Comparison of ENCODE assay signal across 19 cellular contexts in the genomic region with DNA sequence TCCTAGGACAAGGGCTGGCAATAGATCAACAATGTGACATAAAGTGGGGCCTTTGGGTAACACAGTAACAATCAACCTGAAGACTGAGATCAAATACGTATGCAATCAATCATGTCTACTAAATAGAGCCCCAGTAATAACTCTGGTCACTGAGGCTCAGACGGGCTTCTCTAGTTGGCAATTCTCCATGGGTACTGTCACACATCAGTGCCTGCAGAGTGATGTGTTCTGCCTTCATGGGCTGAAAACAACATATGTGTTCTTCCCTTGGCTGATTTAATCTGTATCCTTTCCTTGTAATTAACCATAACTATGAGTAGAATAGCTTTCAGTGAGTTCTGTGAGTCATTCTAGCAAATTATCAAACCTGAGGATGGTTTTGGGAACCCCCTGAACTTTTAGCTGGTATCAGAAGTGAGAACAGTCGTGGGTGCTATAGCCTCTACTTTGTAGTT.
DNase-seq lines count a peak whose midpoint lies in the region; ATAC-seq, FAIRE-seq and TF ChIP-seq lines count a peak whose summit lies in the region.
"Had no signal": no experiment of that assay in that cellular context is flagged by ENCODE, and none has a peak within 500 bp of the region (broad histone marks: within the 10 kb centered on the region; RNA-seq: fewer than 3 reads in every experiment).

No MANE protein-coding gene starts in this region.

- no peaks in the 10 kb centered on the region for H3K27me3 Mint-ChIP-seq in activated T-helper 1 cell treated with anti-CD3 and anti-CD28 coated beads, Interleukin-12 subunit alpha, Interleukin-12 subunit beta, Interleukin-2, Interleukin-4 antibody, amounts not matched to agents 30 ng/mL and 10 ng/mL and 1 ng/mL, durations not matched to agents 14 hours and 24 hours and 36 hours (ENCODE audit: insufficient read depth)

- H3K36me3 Mint-ChIP-seq in activated T-helper 1 cell treated with anti-CD3 and anti-CD28 coated beads, Interleukin-12 subunit alpha, Interleukin-12 subunit beta, Interleukin-2, Interleukin-4 antibody, amounts not matched to agents 30 ng/mL and 10 ng/mL and 1 ng/mL, durations not matched to agents 14 hours and 24 hours and 36 hours (ENCODE audit: low read depth) = no peaks in the 10 kb centered on the region
- H3K36me3 Mint-ChIP-seq: brain, natural killer cell had no signal

- TF ChIP-seq POLR2A in GM12891 (IDR thresholded peaks at IDR 0.05; ENCODE audit: low read depth, low read length) = no peak

- H3K4me3 ChIP-seq in bronchial epithelial cell (ENCODE audit: low read depth, low read length) (no peak overlapping the region), left lung (no peak overlapping the region)
- H3K4me3 ChIP-seq: gastroesophageal sphincter, right atrium auricular region, suprapubic skin had no signal

- no peak overlapping the region for H3K4me3 Mint-ChIP-seq in activated T-helper 1 cell treated with anti-CD3 and anti-CD28 coated beads, Interleukin-12 subunit alpha, Interleukin-12 subunit beta, Interleukin-2, Interleukin-4 antibody, amounts not matched to agents 30 ng/mL and 10 ng/mL and 1 ng/mL, durations not matched to agents 14 hours and 24 hours and 36 hours
- H3K4me3 Mint-ChIP-seq: brain; effector memory CD8-positive, alpha-beta T cell; natural killer cell had no signal

- no peak for DNase-seq in bronchial epithelial cell (ENCODE audit: low read depth)
- no peak for DNase-seq in GM12891 (ENCODE audit: insufficient read length, low spot score)
- no peak for DNase-seq in left lung
- DNase-seq in activated T-helper 1 cell treated with anti-CD3 and anti-CD28 coated beads, Interleukin-12 subunit alpha, Interleukin-12 subunit beta, Interleukin-2, Interleukin-4 antibody, amounts not matched to agents 30 ng/mL and 10 ng/mL and 1 ng/mL, durations not matched to agents 14 hours and 24 hours and 36 hours (ENCODE audit: low spot score) = no peak
- DNase-seq in DMS114 treated with DMSO at 0.1 percent for 48 hours (lab: John Stamatoyannopoulos, UW; ENCODE audit: unreplicated experiment) = no peak
- DNase-seq: activated T-cell treated with anti-CD3 and anti-CD28 coated beads, Interleukin-2, amount 50 U/mL, for 1 hour; effector memory CD8-positive, alpha-beta T cell; GF-D8; left colon; natural killer cell; WERI-Rb-1 had no signal

- no peaks in the 10 kb centered on the region for H3K27me3 ChIP-seq in bronchial epithelial cell (ENCODE audit: control insufficient read depth, insufficient read depth, low read length)
- H3K27me3 ChIP-seq in left lung = no peaks in the 10 kb centered on the region
- H3K27me3 ChIP-seq: gastroesophageal sphincter, right atrium auricular region, suprapubic skin had no signal

- no peaks in the 10 kb centered on the region for H3K9me3 ChIP-seq in left lung
- H3K9me3 ChIP-seq: gastroesophageal sphincter, right atrium auricular region, suprapubic skin had no signal

- no peak for TF ChIP-seq CTCF in bronchial epithelial cell (IDR thresholded peaks at IDR 0.05; ENCODE audit: insufficient read depth, low read length, severe bottlenecking)
- TF ChIP-seq CTCF in left lung (IDR thresholded peaks at IDR 0.05) = no peak

- peaks cover 12% of the 10 kb centered on the region for H3K4me1 Mint-ChIP-seq in activated T-helper 1 cell treated with anti-CD3 and anti-CD28 coated beads, Interleukin-12 subunit alpha, Interleukin-12 subunit beta, Interleukin-2, Interleukin-4 antibody, amounts not matched to agents 30 ng/mL and 10 ng/mL and 1 ng/mL, durations not matched to agents 14 hours and 24 hours and 36 hours (ENCODE audit: low read depth)

- peaks cover 6 to 23% of the 10 kb centered on the region in 2 donors for H3K4me1 ChIP-seq in left lung
- H3K4me1 ChIP-seq: gastroesophageal sphincter, suprapubic skin had no signal

- no peaks in the 10 kb centered on the region for H3K36me3 ChIP-seq in bronchial epithelial cell (ENCODE audit: control insufficient read depth, insufficient read depth, low read length)
- no peaks in the 10 kb centered on the region for H3K36me3 ChIP-seq in left lung
- H3K36me3 ChIP-seq: gastroesophageal sphincter, right atrium auricular region, suprapubic skin, WERI-Rb-1 had no signal

- no peak overlapping the region for H3K27ac Mint-ChIP-seq in activated T-helper 1 cell treated with anti-CD3 and anti-CD28 coated beads, Interleukin-12 subunit alpha, Interleukin-12 subunit beta, Interleukin-2, Interleukin-4 antibody, amounts not matched to agents 30 ng/mL and 10 ng/mL and 1 ng/mL, durations not matched to agents 14 hours and 24 hours and 36 hours
- H3K27ac Mint-ChIP-seq: natural killer cell had no signal

- no peak overlapping the region for H3K27ac ChIP-seq in left lung
- H3K27ac ChIP-seq: C4-2B, gastroesophageal sphincter, right atrium auricular region, suprapubic skin, WERI-Rb-1 had no signal

- peak; percentile 36 for FAIRE-seq in bronchial epithelial cell (lab: Jason Lieb, UNC)
- FAIRE-seq in GM12891 (lab: Jason Lieb, UNC) = no peak

- peak; percentile 69 for ATAC-seq in GM18519 (IDR thresholded peaks at IDR 0.05; ENCODE audit: low FRiP score, unreplicated experiment)
- peak; percentile 69 for ATAC-seq in GM21528 (IDR thresholded peaks at IDR 0.05; ENCODE audit: low FRiP score, unreplicated experiment)
- ATAC-seq in HG03139 (IDR thresholded peaks at IDR 0.05; ENCODE audit: unreplicated experiment) = peak; percentile 40
- no peak for ATAC-seq in left lung
- ATAC-seq: effector memory CD8-positive, alpha-beta T cell; gastroesophageal sphincter; left colon; natural killer cell had no signal

- no peaks in the 10 kb centered on the region for H3K9me3 Mint-ChIP-seq in activated T-helper 1 cell treated with anti-CD3 and anti-CD28 coated beads, Interleukin-12 subunit alpha, Interleukin-12 subunit beta, Interleukin-2, Interleukin-4 antibody, amounts not matched to agents 30 ng/mL and 10 ng/mL and 1 ng/mL, durations not matched to agents 14 hours and 24 hours and 36 hours
- H3K9me3 Mint-ChIP-seq: effector memory CD8-positive, alpha-beta T cell; natural killer cell had no signal

- intact Hi-C loops in left lung (cut with DNase I) = no loop called here
- intact Hi-C loops in activated T-helper 1 cell treated with anti-CD3 and anti-CD28 coated beads, Interleukin-12 subunit alpha, Interleukin-12 subunit beta, Interleukin-2, Interleukin-4 antibody, amounts not matched to agents 30 ng/mL and 10 ng/mL and 1 ng/mL, durations not matched to agents 14 hours and 24 hours and 36 hours (cut with micrococcal nuclease) = no loop called here

TF ChIP-seq in GM12891, 5 proteins besides CTCF, POLR2A, EP300 and RAD21:
- TF ChIP-seq TAF1 (IDR thresholded peaks at IDR 0.05; ENCODE audit: low read depth, low read length) (no peak), POU2F2 (IDR thresholded peaks at IDR 0.05; ENCODE audit: low read depth, low read length) (no peak), PAX5 (IDR thresholded peaks at IDR 0.05; ENCODE audit: insufficient read depth, low read length, severe bottlenecking) (no peak), POLR2AphosphoS5 (IDR thresholded peaks at IDR 0.05; ENCODE audit: low read depth, low read length) (no peak), SPI1 (IDR thresholded peaks at IDR 0.05; ENCODE audit: low read depth, low read length) (no peak)
